9 cellular contexts compared by ENCODE assay signal in the genomic region with DNA sequence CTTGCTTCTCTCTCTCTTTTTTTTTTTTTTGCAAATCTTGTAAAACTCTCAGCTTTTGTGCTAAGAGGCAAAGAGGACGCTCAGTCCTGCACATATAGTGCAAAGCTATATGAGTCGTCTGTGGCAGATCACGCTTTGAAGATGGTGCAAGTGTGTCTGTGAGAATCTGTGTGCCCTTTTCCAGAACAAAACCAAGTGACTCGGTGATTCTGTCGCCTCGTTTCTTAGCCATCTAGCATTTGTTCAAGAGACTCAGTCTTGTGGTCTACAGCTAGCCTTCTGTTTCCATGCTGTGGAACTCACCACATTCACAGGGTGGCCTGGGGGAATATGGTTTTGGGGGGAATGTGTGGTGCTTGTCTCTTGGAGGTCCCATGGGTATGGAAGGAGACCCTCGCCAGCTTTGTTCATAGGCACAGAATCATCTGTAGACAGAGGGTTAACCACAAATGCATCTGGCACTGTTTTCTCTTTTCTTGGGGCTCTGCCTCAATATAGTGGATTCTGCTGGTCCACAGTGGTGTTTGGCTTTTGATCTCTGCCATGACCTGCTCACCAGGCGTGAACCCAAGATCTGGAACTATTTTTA.
DNase-seq lines count a peak whose midpoint lies in the region; ATAC-seq and TF ChIP-seq lines count a peak whose summit lies in the region.
"Had no signal": no experiment of that assay in that cellular context is flagged by ENCODE, and none has a peak within 500 bp of the region (broad histone marks: within the 10 kb centered on the region; RNA-seq: fewer than 3 reads in every experiment).

No MANE protein-coding gene starts in this region.

- no peak for DNase-seq in AG09309 (ENCODE audit: low read depth)
- peak; percentile 73 for DNase-seq in OCI-LY7 (ENCODE audit: low spot score)
- no peak for DNase-seq in NCI-H1105 treated with DMSO at 0.1 percent for 48 hours (lab: John Stamatoyannopoulos, UW)
- no peak for DNase-seq in stimulated activated CD4-positive, alpha-beta T cell treated with anti-CD3 and anti-CD28 coated beads, Interleukin-4, amount 100 ng/mL, for 24 hours
- no peak for DNase-seq in stimulated activated naive CD4-positive, alpha-beta T cell treated with Interleukin-2 at 50 U/mL for 16 hours (lab: John Stamatoyannopoulos, UW)
- DNase-seq: NCI-H1436 treated with DMSO at 0.1 percent for 48 hours had no signal

- BruUV-seq in OCI-LY7 (replicated peaks; lab: Mats Ljungman, UMichigan) = no TSS peak

- peaks cover 95% of the 10 kb centered on the region; the same call in 1 of the 2 replicates for H3K79me2 ChIP-seq in OCI-LY7 (ENCODE audit: insufficient read depth, low read depth, low read length)

- H3K27ac ChIP-seq in OCI-LY7 (ENCODE audit: low read depth, low read length, poor library complexity, severe bottlenecking) = peak overlapping the region; percentile 95
- H3K27ac ChIP-seq in ectodermal cell (ENCODE audit: insufficient read depth, low read depth, low read length, poor library complexity, severe bottlenecking) = peak overlapping the region; percentile 38

- H3K27me3 ChIP-seq in ectodermal cell (ENCODE audit: control insufficient read depth, insufficient read depth, low read length, poor library complexity, severe bottlenecking) (no peaks in the 10 kb centered on the region), neuron (ENCODE audit: insufficient read depth, low read length) (no peaks in the 10 kb centered on the region)

- H3K9me2 ChIP-seq in OCI-LY7 (ENCODE audit: insufficient read depth, low read length) = no peaks in the 10 kb centered on the region

- H3K9me3 ChIP-seq in OCI-LY7 (ENCODE audit: low read length) (no peaks in the 10 kb centered on the region), ectodermal cell (ENCODE audit: control insufficient read depth, low read length) (no peaks in the 10 kb centered on the region), neuron (ENCODE audit: low read length) (no peaks in the 10 kb centered on the region)

- peak overlapping the region; percentile 89 for H3K4me2 ChIP-seq in OCI-LY7 (ENCODE audit: low read length)

- CTCF ChIA-PET in OCI-LY7 (lab: Charles Lee; ENCODE audit: unreplicated experiment) = interaction anchor here (0.6 to 6.1 kb wide), 5 partner anchors 13 to 219 kb away, joined by 3 to 37 read pairs (median 8); no protein-coding TSS in a partner anchor

- no peaks in the 10 kb centered on the region for H4K20me1 ChIP-seq in OCI-LY7 (ENCODE audit: insufficient read depth, low read length)

- intact Hi-C loops in OCI-LY7 (cut with micrococcal nuclease; ENCODE audit: unreplicated experiment) = loop anchor here (1.0 kb wide), 1 partner anchor 78 kb away; no protein-coding TSS in a partner anchor

- 91 to 95% methylated on average over 8 of the region's 8 CpGs for WGBS in ectodermal cell, 2 experiments

- no peak for TF ChIP-seq CTCF in AG09309 (IDR thresholded peaks at IDR 0.05; ENCODE audit: control insufficient read depth, insufficient read depth, low read depth, low read length, missing control alignments)
- TF ChIP-seq CTCF in OCI-LY7 (conservative IDR thresholded peaks at IDR 0.05; ENCODE audit: low read length) = no peak

- H3K4me1 ChIP-seq in OCI-LY7 (ENCODE audit: insufficient read depth, low read length, poor library complexity, severe bottlenecking) = peaks cover 100% of the 10 kb centered on the region
- peaks cover 46% of the 10 kb centered on the region for H3K4me1 ChIP-seq in ectodermal cell (ENCODE audit: control insufficient read depth, insufficient read depth, low read length)
- H3K4me1 ChIP-seq in neuron (ENCODE audit: insufficient read depth, low read length) = peaks cover 28% of the 10 kb centered on the region

- peak overlapping the region; percentile 4 for H3K4me3 ChIP-seq in AG09309 (ENCODE audit: control insufficient read depth, low read depth, low read length)
- peak overlapping the region; percentile 57 for H3K4me3 ChIP-seq in OCI-LY7 (ENCODE audit: low read depth, low read length, poor library complexity, severe bottlenecking)
- no peak overlapping the region for H3K4me3 ChIP-seq in ectodermal cell (ENCODE audit: insufficient read depth, low read depth, low read length)
- peak overlapping the region; percentile 35 for H3K4me3 ChIP-seq in neuron (ENCODE audit: low read length)

- no peak for ATAC-seq in GM19467 (IDR thresholded peaks at IDR 0.05; ENCODE audit: unreplicated experiment)

- H3K36me3 ChIP-seq in OCI-LY7 (ENCODE audit: insufficient read depth, low read length) = no peaks in the 10 kb centered on the region; the same call in none of the 2 replicates
- no peaks in the 10 kb centered on the region for H3K36me3 ChIP-seq in ectodermal cell (ENCODE audit: control insufficient read depth, insufficient read depth, low read length)
- no peaks in the 10 kb centered on the region for H3K36me3 ChIP-seq in neuron (ENCODE audit: insufficient read depth, low read length)

- POLR2A ChIA-PET in OCI-LY7 (lab: Charles Lee) = interaction anchor here (0.6 to 9.9 kb wide), 10 partner anchors 16 to 222 kb away, joined by 3 to 136 read pairs (median 26); no protein-coding TSS in a partner anchor

- H2AFZ ChIP-seq in OCI-LY7 (ENCODE audit: low read length) (peak overlapping the region; percentile 5; the same call in 1 of the 2 replicates), neuron (ENCODE audit: low read depth, low read length) (peak overlapping the region; percentile 40)
